In genomic region chr21:45386728-45387371, GRCh38 we compare ENCODE assay signal across 9 cellular contexts. TPM values are rescaled to one million over a fixed set of nuclear protein-coding genes. Genes with fewer than 3 reads are reported as not detected.
A peak's percentile ranks its signal among the peaks of the same experiment; 100 is the strongest.
DNase-seq lines count a peak whose midpoint lies in the region; ATAC-seq, FAIRE-seq and TF ChIP-seq lines count a peak whose summit lies in the region.
"Had no signal": no experiment of that assay in that cellular context is flagged by ENCODE, and none has a peak within 500 bp of the region (broad histone marks: within the 10 kb centered on the region; RNA-seq: fewer than 3 reads in every experiment).

No MANE protein-coding gene starts in this region.

- DNase-seq in SIG-M5 treated with dmso at 0.1 percent for 504 hours (lab: John Stamatoyannopoulos, UW; ENCODE audit: unreplicated experiment): peak; percentile 16
- no peak for DNase-seq in SIG-M5 (lab: John Stamatoyannopoulos, UW)
- peak; percentile 39 for DNase-seq in bronchial epithelial cell (ENCODE audit: low read depth)
- DNase-seq in HepG2 (ENCODE audit: low spot score): no peak
- peak; percentile 52 for DNase-seq in urothelium cell line (ENCODE audit: low spot score)
- DNase-seq: C1 segment of cervical spinal cord had no signal

- H3K27me3 ChIP-seq in bronchial epithelial cell (ENCODE audit: control insufficient read depth, insufficient read depth, low read length): peaks cover 15% of the 10 kb centered on the region
- H3K27me3 ChIP-seq in HepG2 (ENCODE audit: control insufficient read depth in 1 of 2, insufficient read depth in 2 of 2, low read length in 2 of 2): peaks cover 4 to 64% of the 10 kb centered on the region in 2 experiments

- no peak overlapping the region for H3K4me3 ChIP-seq in bronchial epithelial cell (ENCODE audit: low read depth, low read length)
- H3K4me3 ChIP-seq in HepG2 (replicated peaks in 1 of 3; ENCODE audit: insufficient read depth in 1 of 3, low read depth in 2 of 3, low read length in 3 of 3): no peak overlapping the region

- H3K27ac ChIP-seq in HepG2 (ENCODE audit: extremely low read length, insufficient read depth, low read length): no peak overlapping the region

- intact Hi-C loops in HepG2 (cut with micrococcal nuclease; ENCODE audit: unreplicated experiment): no loop called here

- TF ChIP-seq RAD21 in HepG2 (CRISPR knock-in tag; IDR thresholded peaks at IDR 0.05): peak; percentile 16; the same call in 1 of the 2 replicates

- CTCF ChIA-PET in HepG2 (lab: Yijun Ruan, JAX; ENCODE audit: low intra/inter-chr PET ratio, low total read pairs): interaction anchor here (1.6 kb wide), 1 partner anchor 53 kb away, joined by 4 read pairs; no protein-coding TSS in a partner anchor

- no peak overlapping the region for H2AFZ ChIP-seq in HepG2 (ENCODE audit: low read length)

- no TSS peak for BruUV-seq in HepG2 (replicated peaks; lab: Mats Ljungman, UMichigan)

- TF ChIP-seq EP300 in HepG2 (IDR thresholded peaks at IDR 0.05; ENCODE audit: low read depth in 2 of 2, low read length in 2 of 2) (no peak), HepG2 (CRISPR knock-in tag; IDR thresholded peaks at IDR 0.05; ENCODE audit: borderline replicate concordance) (no peak)

- H3K36me3 ChIP-seq in bronchial epithelial cell (ENCODE audit: control insufficient read depth, insufficient read depth, low read length) (no peaks in the 10 kb centered on the region), HepG2 (replicated peaks in 1 of 2; ENCODE audit: control insufficient read depth in 1 of 2, insufficient read depth in 2 of 2, low read length in 2 of 2) (no peaks in the 10 kb centered on the region)

- H3K79me2 ChIP-seq in HepG2 (ENCODE audit: insufficient read depth, low read length): no peaks in the 10 kb centered on the region

- ATAC-seq in HepG2: peak; percentile 46
- ATAC-seq in GM18505 (IDR thresholded peaks at IDR 0.05; ENCODE audit: unreplicated experiment): no peak
- ATAC-seq in HG03460 (IDR thresholded peaks at IDR 0.05; ENCODE audit: unreplicated experiment): no peak
- ATAC-seq in HG02870 (IDR thresholded peaks at IDR 0.05; ENCODE audit: unreplicated experiment): no peak

- POLR2A ChIA-PET in HepG2 (lab: Yijun Ruan, JAX): interaction anchor here (1.1 to 1.7 kb wide), 2 partner anchors 22 to 37 kb away, joined by 3 read pairs; no protein-coding TSS in a partner anchor

- peak overlapping the region; percentile 26; the same call in 1 of the 2 replicates for H3K4me2 ChIP-seq in HepG2 (ENCODE audit: low read depth, low read length)

- H3K4me1 ChIP-seq in HepG2 (ENCODE audit: insufficient read depth, low read length): peaks cover 63% of the 10 kb centered on the region

- no peak overlapping the region for H3K9ac ChIP-seq in HepG2 (ENCODE audit: insufficient read depth, low read depth, low read length)

- H3K9me3 ChIP-seq in HepG2 (ENCODE audit: low read length): no peaks in the 10 kb centered on the region

- peak; percentile 6 for TF ChIP-seq CTCF in bronchial epithelial cell (IDR thresholded peaks at IDR 0.05; ENCODE audit: insufficient read depth, low read length, severe bottlenecking)
- peak; percentile 53 for TF ChIP-seq CTCF in HepG2 (CRISPR knock-in tag; IDR thresholded peaks at IDR 0.05)

- no peaks in the 10 kb centered on the region for H4K20me1 ChIP-seq in HepG2 (ENCODE audit: insufficient read depth, low read length)

- in situ Hi-C loops in HepG2 (cut with HindIII; ENCODE audit: extremely low pct_ligation_motif_present, low pct_unique_long_range_greater_than_20kb): no loop called here

- FAIRE-seq in bronchial epithelial cell (lab: Jason Lieb, UNC): no peak
- peak; percentile 68 for FAIRE-seq in HepG2 (lab: Jason Lieb, UNC)
- peak; percentile 5 for FAIRE-seq in urothelium cell line (lab: Jason Lieb, UNC)

- WGBS in HepG2 (ENCODE audit: low lambda C conversion rate): 28% methylated on average over 11 of the region's 20 CpGs

- TF ChIP-seq POLR2A in HepG2 (IDR thresholded peaks at IDR 0.05; ENCODE audit: insufficient read depth in 1 of 2, low read depth in 2 of 2, low read length in 2 of 2) (no peak), GM18505 (IDR thresholded peaks at IDR 0.05; ENCODE audit: borderline replicate concordance, extremely low read depth, insufficient read depth, insufficient read length) (no peak)

TF ChIP-seq in HepG2, 621 proteins besides CTCF, POLR2A, EP300 and RAD21 (continues in another document):
- no peak for TF ChIP-seq PRMT3 (CRISPR knock-in tag; IDR thresholded peaks at IDR 0.05; ENCODE audit: borderline replicate concordance, low read depth)
- peak; percentile 64 for TF ChIP-seq CREB1 (IDR thresholded peaks at IDR 0.05)
- TF ChIP-seq CREB1 (CRISPR knock-in tag; IDR thresholded peaks at IDR 0.05): no peak
- peak; percentile 58 for TF ChIP-seq STAG1 (CRISPR knock-in tag; IDR thresholded peaks at IDR 0.05)
- peak; percentile 83 for TF ChIP-seq ATF7 (IDR thresholded peaks at IDR 0.05)
- 0 out of 2 replicates have a peak, but pooled peaks have one; percentile 43 for TF ChIP-seq ATF7 (CRISPR knock-in tag; IDR thresholded peaks at IDR 0.05)
- TF ChIP-seq TRAFD1 (CRISPR knock-in tag; IDR thresholded peaks at IDR 0.05; ENCODE audit: borderline replicate concordance): no peak
- TF ChIP-seq NR0B2 (CRISPR knock-in tag; IDR thresholded peaks at IDR 0.05): no peak
- 0 out of 2 replicates have a peak, but pooled peaks have one; percentile 13 for TF ChIP-seq MED1 (CRISPR knock-in tag; IDR thresholded peaks at IDR 0.05)
- no peak for TF ChIP-seq KLF16 (CRISPR knock-in tag; IDR thresholded peaks at IDR 0.05)

RNA-seq across cellular contexts. Expression of gene COL18A1, which starts 18.1 kb away (rescaled TPM):
- total RNA-seq in bronchial epithelial cell: 9.2 and 16.9 TPM in 2 replicates
- 21.2 and 102 TPM in 2 replicates for total RNA-seq in HepG2 (2016; rRNA removed; fragmentation: Illumina TruSeq; extraction: Trizol)
- total RNA-seq in HepG2 (2016; cell fraction: cytosol; rRNA removed; fragmentation: Illumina TruSeq; extraction: Trizol; ENCODE audit: low read depth): 5.5 and 5.6 TPM in 2 replicates
- total RNA-seq in HepG2 (2016; cell fraction: insoluble cytoplasmic fraction; rRNA removed; fragmentation: Illumina TruSeq; extraction: Trizol): 18.4 and 106 TPM in 2 replicates
- total RNA-seq in HepG2 (2016; cell fraction: membrane; rRNA removed; fragmentation: Illumina TruSeq; extraction: Trizol): 10.8 and 11.6 TPM in 2 replicates
- total RNA-seq in HepG2 (2016; cell fraction: nucleus; rRNA removed; fragmentation: Illumina TruSeq; extraction: Trizol): 122 and 150 TPM in 2 replicates
- 79.0 and 128 TPM in 2 replicates for polyA plus RNA-seq in HepG2 (2011; rRNA removed)
- polyA plus RNA-seq in HepG2 (2011; cell fraction: cytosol; rRNA removed): 51.6 and 89.8 TPM in 2 replicates
- 1,622 and 2,194 TPM in 2 replicates for polyA plus RNA-seq in HepG2 (2011; cell fraction: nucleus; rRNA removed)
- 59.0 and 129 TPM in 2 replicates for polyA plus RNA-seq in HepG2 (2012)
- polyA plus RNA-seq in HepG2 (2016; cell fraction: cytosol; fragmentation: Illumina TruSeq; extraction: Trizol; ENCODE audit: low read depth): 4.3 and 4.4 TPM in 2 replicates
- 20.7 and 26.9 TPM in 2 replicates for polyA plus RNA-seq in HepG2 (2016; cell fraction: insoluble cytoplasmic fraction; fragmentation: Illumina TruSeq; extraction: Trizol; ENCODE audit: low read depth)
- 5.0 and 6.2 TPM in 2 replicates for polyA plus RNA-seq in HepG2 (2016; cell fraction: membrane; fragmentation: Illumina TruSeq; extraction: Trizol; ENCODE audit: low read depth)
- 308 and 331 TPM in 2 replicates for polyA plus RNA-seq in HepG2 (2016; cell fraction: nucleus; fragmentation: Illumina TruSeq; extraction: Trizol; ENCODE audit: insufficient read depth, low read depth)
- 0.09 and 44.3 TPM in 2 replicates for polyA minus RNA-seq in HepG2 (2011; rRNA and poly(A)+ RNA removed; ENCODE audit: low replicate concordance)
- polyA minus RNA-seq in HepG2 (2011; cell fraction: cytosol; rRNA and poly(A)+ RNA removed): 36.9 and 37.7 TPM in 2 replicates
- polyA minus RNA-seq in HepG2 (2011; cell fraction: nucleus; rRNA and poly(A)+ RNA removed): 46.7 and 51.1 TPM in 2 replicates

Comparison
In these comparisons a context has a peak if more than half of its experiments do, and no peak if none do; other contexts are left out.
1. DNase-seq: peak in SIG-M5 treated with dmso at 0.1 percent for 504 hours (single experiment), bronchial epithelial cell (single experiment) and urothelium cell line (single experiment); none in SIG-M5 (single experiment) and HepG2 (single experiment).